27 cellular contexts compared by ENCODE assay signal in the genomic region with DNA sequence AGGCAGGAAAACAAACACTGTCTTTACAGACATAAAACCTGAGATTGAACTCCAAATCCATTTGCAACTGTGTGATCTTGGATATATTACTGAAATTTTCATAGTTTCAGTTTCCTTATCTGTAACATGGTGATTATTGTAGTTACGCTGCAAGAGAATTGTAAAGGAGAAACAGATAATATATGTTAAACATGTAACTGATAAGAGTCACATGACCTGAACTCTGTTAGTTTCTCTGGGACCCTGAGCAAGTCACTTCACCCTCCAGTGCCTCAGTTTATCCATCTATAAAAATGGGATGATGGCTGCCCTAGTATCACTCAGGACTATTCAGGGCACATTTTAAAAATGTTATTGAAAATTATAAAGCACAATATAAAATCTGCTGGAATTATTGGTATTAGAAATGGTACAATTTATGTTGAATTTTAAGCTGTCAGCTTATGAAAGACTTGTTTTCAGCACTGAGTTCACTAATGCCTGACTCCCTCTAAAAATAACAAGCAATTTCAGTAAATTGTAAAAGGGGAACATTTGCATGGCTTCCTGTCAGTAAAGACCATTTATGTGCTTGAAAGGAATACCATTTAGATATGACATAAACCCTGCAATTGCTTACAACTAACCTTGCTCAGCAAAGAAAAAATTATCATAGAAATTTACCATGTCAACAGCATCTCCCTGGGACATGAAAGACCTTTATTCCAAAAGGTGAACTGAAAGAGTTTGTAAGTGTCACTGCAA.
DNase-seq lines count a peak whose midpoint lies in the region; ATAC-seq, FAIRE-seq and TF ChIP-seq lines count a peak whose summit lies in the region.
"Had no signal": no experiment of that assay in that cellular context is flagged by ENCODE, and none has a peak within 500 bp of the region (broad histone marks: within the 10 kb centered on the region; RNA-seq: fewer than 3 reads in every experiment).

No MANE protein-coding gene starts in this region.

- no peaks in the 10 kb centered on the region for H3K9me3 ChIP-seq in K562 (replicated peaks; ENCODE audit: control insufficient read depth, insufficient read depth, low read depth, low read length)
- no peaks in the 10 kb centered on the region for H3K9me3 ChIP-seq in H9 (ENCODE audit: control insufficient read depth, low read depth, low read length)
- H3K9me3 ChIP-seq: BLaER1 treated with 17β-estradiol and CSF1 and Interleukin-3, amounts not matched to agents 10 nM and 100 nM; Caco-2 had no signal

- H2BK15ac ChIP-seq in H9 (ENCODE audit: low read depth, low read length) = no peak overlapping the region

- H3K4me2 ChIP-seq in K562 (ENCODE audit: insufficient read depth, low read length) (peak overlapping the region; percentile 47), H9 (ENCODE audit: insufficient read depth, insufficient read length, low read length) (no peak overlapping the region)
- H3K4me2 ChIP-seq: GM23338 had no signal

- no peaks in the 10 kb centered on the region for H3K9me1 ChIP-seq in K562 (ENCODE audit: control insufficient read depth, insufficient read depth, low read length)

- no peak overlapping the region for H2AK5ac ChIP-seq in H9 (ENCODE audit: insufficient read length, low read length)

- TF ChIP-seq CTCF in K562 (IDR thresholded peaks at IDR 0.05 in 2 of 3, conservative IDR thresholded peaks at IDR 0.05 in 1 of 3; ENCODE audit: insufficient read depth in 2 of 3, low read depth in 1 of 3, low read length in 3 of 3) = no peak
- TF ChIP-seq CTCF in H9 (conservative IDR thresholded peaks at IDR 0.05) = no peak

- H3K36me3 Mint-ChIP-seq in H9 (ENCODE audit: insufficient read depth in 1 of 3, low read depth in 3 of 3) = no peaks in the 10 kb centered on the region
- H3K36me3 Mint-ChIP-seq in activated naive CD8-positive, alpha-beta T cell treated with anti-CD3 and anti-CD28 coated beads for 36 hours = no peaks in the 10 kb centered on the region
- H3K36me3 Mint-ChIP-seq: CD4-positive, alpha-beta memory T cell had no signal

- H4K5ac ChIP-seq in H9 (ENCODE audit: insufficient read length, low read depth, low read length) = no peak overlapping the region

- H3K36me3 ChIP-seq in K562 (ENCODE audit: control insufficient read depth, insufficient read depth, low read length) = no peaks in the 10 kb centered on the region
- H3K36me3 ChIP-seq: BLaER1 treated with 17β-estradiol and CSF1 and Interleukin-3, amounts not matched to agents 10 nM and 100 nM had no signal

- TF ChIP-seq RAD21 in K562 (CRISPR knock-in tag; conservative IDR thresholded peaks at IDR 0.05 in 1 of 2, IDR thresholded peaks at IDR 0.05 in 1 of 2) = no peak

- H3K79me2 ChIP-seq in K562 (ENCODE audit: control insufficient read depth, insufficient read depth, low read length) = no peaks in the 10 kb centered on the region
- no peaks in the 10 kb centered on the region for H3K79me2 ChIP-seq in H9 (ENCODE audit: insufficient read depth, low read length)

- intact Hi-C loops in K562 (cut with micrococcal nuclease) = loop anchor here (10.0 kb wide), 1 partner anchor 490 kb away; no protein-coding TSS in a partner anchor

- peak; percentile 11 for DNase-seq in NCI-H1436 (lab: John Stamatoyannopoulos, UW)
- no peak for DNase-seq in NCI-H1436 treated with DMSO at 0.1 percent for 48 hours (lab: John Stamatoyannopoulos, UW)
- peak; percentile 26 for DNase-seq in NAMALWA (ENCODE audit: low spot score)
- DNase-seq in K562 (ENCODE audit: extremely low read depth in 1 of 4, low spot score in 3 of 4) = no peak
- DNase-seq in amniotic stem cell (lab: John Stamatoyannopoulos, UW) = no peak
- no peak for DNase-seq in H9
- no peak for DNase-seq in HCEC 1CT
- DNase-seq in activated naive CD8-positive, alpha-beta T cell treated with anti-CD3 and anti-CD28 coated beads for 36 hours = no peak
- DNase-seq: ACHN; Caco-2; CD4-positive, alpha-beta memory T cell; DMS 273 treated with DMSO at 0.1 percent for 48 hours; DMS79 treated with DMSO at 0.1 percent for 48 hours; NCI-H1417 treated with DMSO at 0.1 percent for 48 hours; NCI-H1930; NCI-H226; NCI-H510A treated with DMSO at 0.1 percent for 48 hours; NCI-H748 treated with DMSO at 0.1 percent for 48 hours; NK-92 treated with Interleukin-12 subunit alpha and Interleukin-12 subunit beta, amount 100 ng/mL, for 24 hours; Right ventricle myocardium superior; T-helper 2 cell had no signal

- in situ Hi-C loops in K562 (cut with MboI) = no loop called here

- H3K4me3 Mint-ChIP-seq in H9 = no peak overlapping the region
- H3K4me3 Mint-ChIP-seq in activated naive CD8-positive, alpha-beta T cell treated with anti-CD3 and anti-CD28 coated beads for 36 hours = no peak overlapping the region
- H3K4me3 Mint-ChIP-seq: CD4-positive, alpha-beta memory T cell; GM23338 had no signal

- 0 out of 7 replicates have a peak overlapping the region, but pooled peaks of 1 of the 3 experiments have one; percentile 56 for H3K27ac Mint-ChIP-seq in H9
- H3K27ac Mint-ChIP-seq in activated naive CD8-positive, alpha-beta T cell treated with anti-CD3 and anti-CD28 coated beads for 36 hours = no peak overlapping the region
- H3K27ac Mint-ChIP-seq: CD4-positive, alpha-beta memory T cell; GM23338 had no signal

- H2BK20ac ChIP-seq in H9 (ENCODE audit: low read depth, low read length, poor library complexity, severe bottlenecking) = no peak overlapping the region

- H3K27me3 ChIP-seq in K562 (ENCODE audit: control insufficient read depth in 2 of 2, insufficient read depth in 2 of 2, low read length in 2 of 2) (no peaks in the 10 kb centered on the region), H9 (ENCODE audit: insufficient read depth, low read length) (no peaks in the 10 kb centered on the region; the same call in 1 of the 2 replicates)
- H3K27me3 ChIP-seq: BLaER1 treated with 17β-estradiol and CSF1 and Interleukin-3, amounts not matched to agents 10 nM and 100 nM had no signal

- no peak overlapping the region for H3K23ac ChIP-seq in H9 (ENCODE audit: insufficient read length, low read depth, low read length)

- H2BK12ac ChIP-seq in H9 (ENCODE audit: insufficient read length, low read depth, low read length) = no peak overlapping the region

- no peaks in the 10 kb centered on the region for H3K4me1 Mint-ChIP-seq in H9
- no peaks in the 10 kb centered on the region for H3K4me1 Mint-ChIP-seq in activated naive CD8-positive, alpha-beta T cell treated with anti-CD3 and anti-CD28 coated beads for 36 hours
- H3K4me1 Mint-ChIP-seq: CD4-positive, alpha-beta memory T cell; GM23338 had no signal

- H3K4me3 ChIP-seq in K562 = no peak overlapping the region
- H3K4me3 ChIP-seq: BLaER1 treated with 17β-estradiol and CSF1 and Interleukin-3, amounts not matched to agents 10 nM and 100 nM; GM23338; SK-N-MC had no signal

- peak overlapping the region in 1 of 2 experiments; percentile 40; a peak in 2 of 4 replicates for H3K9ac ChIP-seq in K562 (ENCODE audit: insufficient read depth in 1 of 2, low read depth in 2 of 2, low read length in 2 of 2)
- H3K9ac ChIP-seq in H9 (ENCODE audit: extremely low read depth, insufficient read length, low read length) = no peak overlapping the region
- H3K9ac ChIP-seq: BLaER1 treated with 17β-estradiol and CSF1 and Interleukin-3, amounts not matched to agents 10 nM and 100 nM had no signal

- no peak for ATAC-seq in K562
- ATAC-seq: GM23338, HCT116 had no signal

- H3K23me2 ChIP-seq in H9 (ENCODE audit: insufficient read length, low read depth, low read length, poor library complexity, severe bottlenecking) = no peaks in the 10 kb centered on the region

- no peak overlapping the region for H4K8ac ChIP-seq in H9 (replicated peaks; ENCODE audit: insufficient read length, low read depth, low read length)

- H4K20me1 ChIP-seq in K562 (replicated peaks; ENCODE audit: control insufficient read depth, insufficient read depth, low read length) (no peaks in the 10 kb centered on the region), H9 (ENCODE audit: control insufficient read depth, insufficient read depth, insufficient read length) (no peaks in the 10 kb centered on the region)
- H4K20me1 ChIP-seq: BLaER1 treated with 17β-estradiol and CSF1 and Interleukin-3, amounts not matched to agents 10 nM and 100 nM had no signal

- H3K56ac ChIP-seq in H9 (ENCODE audit: insufficient read length, low read depth, low read length) = no peak overlapping the region

- no peak overlapping the region for H2BK120ac ChIP-seq in H9 (ENCODE audit: low read depth, low read length, poor library complexity, severe bottlenecking)

- peak; percentile 5; the same call in 1 of the 2 replicates for TF ChIP-seq EP300 in K562 (IDR thresholded peaks at IDR 0.05; ENCODE audit: low read length)

- no TSS peak for BruUV-seq in K562 (replicated peaks; lab: Mats Ljungman, UMichigan)

- H3K27ac ChIP-seq in K562 (ENCODE audit: extremely low read depth, low read depth, low read length) = peak overlapping the region; percentile 24
- H3K27ac ChIP-seq in H9 (ENCODE audit: insufficient read length, low read depth, low read length) = no peak overlapping the region
- H3K27ac ChIP-seq: 22Rv1, SK-N-MC had no signal

- WGBS in K562 (ENCODE audit: insufficient coverage, low coverage, missing lambda C conversion rate) = 13% methylated on average over 1 of the region's 1 CpG
- no CpG with 5 or more reads among the region's 1 CpG for WGBS in H9 (ENCODE audit: extremely low coverage, insufficient read length, low lambda C conversion rate)

- no peak overlapping the region for H4K91ac ChIP-seq in H9 (ENCODE audit: insufficient read length, low read depth, low read length)

- no peak overlapping the region for H3K18ac ChIP-seq in H9 (ENCODE audit: insufficient read length, low read depth, low read length)

- CTCF ChIA-PET in K562 (lab: Yijun Ruan, JAX; ENCODE audit: low intra/inter-chr PET ratio) = no interaction called here

- no peak overlapping the region for H3K14ac ChIP-seq in H9 (ENCODE audit: insufficient read depth, low read length)

- H3T11ph ChIP-seq in H9 (ENCODE audit: low read length) = no peak overlapping the region

- H3K4me1 ChIP-seq in K562 (replicated peaks in 1 of 2; ENCODE audit: control insufficient read depth in 2 of 2, insufficient read depth in 2 of 2, low read length in 2 of 2) (peaks cover 13 to 75% of the 10 kb centered on the region in 2 experiments), H9 (ENCODE audit: insufficient read depth, low read length) (no peaks in the 10 kb centered on the region)
- H3K4me1 ChIP-seq: Caco-2 had no signal

- H3K4ac ChIP-seq in H9 (ENCODE audit: low read depth, low read length) = no peak overlapping the region

- H3K9me3 Mint-ChIP-seq in H9 = no peaks in the 10 kb centered on the region
- peaks cover 2% of the 10 kb centered on the region for H3K9me3 Mint-ChIP-seq in activated naive CD8-positive, alpha-beta T cell treated with anti-CD3 and anti-CD28 coated beads for 36 hours
- H3K9me3 Mint-ChIP-seq: GM23338 had no signal

- POLR2A ChIA-PET in K562 (lab: Yijun Ruan, JAX) = interaction anchor here (0.6 to 1.0 kb wide), 2 partner anchors 9 to 1485 kb away, joined by 3 to 5 read pairs; no protein-coding TSS in a partner anchor

- no peaks in the 10 kb centered on the region for H3K79me1 ChIP-seq in H9 (ENCODE audit: insufficient read depth, low read depth, low read length, poor library complexity, severe bottlenecking)

- H2BK5ac ChIP-seq in H9 (ENCODE audit: insufficient read length, low read length) = no peak overlapping the region

- H2AFZ ChIP-seq in K562 (ENCODE audit: low read depth, low read length) (peak overlapping the region; percentile 77), H9 (ENCODE audit: low read length) (no peak overlapping the region)
- H2AFZ ChIP-seq: GM23338 had no signal

- TF ChIP-seq POLR2A in K562 (conservative IDR thresholded peaks at IDR 0.05) = no peak

- no peak for FAIRE-seq in K562 (lab: Jason Lieb, UNC)
- FAIRE-seq: GM12891 had no signal

- no peaks in the 10 kb centered on the region for H3K27me3 Mint-ChIP-seq in H9 (ENCODE audit: low read depth)
- no peaks in the 10 kb centered on the region for H3K27me3 Mint-ChIP-seq in activated naive CD8-positive, alpha-beta T cell treated with anti-CD3 and anti-CD28 coated beads for 36 hours
- H3K27me3 Mint-ChIP-seq: CD4-positive, alpha-beta memory T cell had no signal

Comparison
In these comparisons a context has a peak if more than half of its experiments do, and no peak if none do; other contexts are left out.
1. DNase-seq: peak in NCI-H1436 (single experiment) and NAMALWA (single experiment); none in NCI-H1436 treated with DMSO at 0.1 percent for 48 hours (single experiment), K562 (0 of 4), amniotic stem cell (single experiment), H9 (single experiment), HCEC 1CT (single experiment) and activated naive CD8-positive, alpha-beta T cell treated with anti-CD3 and anti-CD28 coated beads for 36 hours (single experiment).